In genomic region chr22:49010086-49010863, GRCh38 we compare ENCODE assay signal across 25 cellular contexts.
DNase-seq lines count a peak whose midpoint lies in the region; ATAC-seq and TF ChIP-seq lines count a peak whose summit lies in the region.
"Had no signal": no experiment of that assay in that cellular context is flagged by ENCODE, and none has a peak within 500 bp of the region (broad histone marks: within the 10 kb centered on the region; RNA-seq: fewer than 3 reads in every experiment).

No MANE protein-coding gene starts in this region.

- H3K27me3 ChIP-seq in ascending aorta: no peaks in the 10 kb centered on the region
- no peaks in the 10 kb centered on the region for H3K27me3 ChIP-seq in tibial artery

- H3K9me3 ChIP-seq in ascending aorta (no peaks in the 10 kb centered on the region), tibial artery (no peaks in the 10 kb centered on the region)

- no peak for ATAC-seq in Right ventricle myocardium inferior
- ATAC-seq in Right ventricle myocardium superior (ENCODE audit: poor library complexity): no peak
- ATAC-seq in GM18909 (IDR thresholded peaks at IDR 0.05; ENCODE audit: poor library complexity, unreplicated experiment): no peak
- ATAC-seq: activated T-cell treated with anti-CD3 and anti-CD28 coated beads, Interleukin-2, amount 50 U/mL, for 4 hours; GM12878 had no signal

- intact Hi-C loops in Right ventricle myocardium inferior (cut with DNase I) (no loop called here), Right ventricle myocardium superior (cut with DNase I) (no loop called here), ascending aorta (cut with DNase I) (loop anchor here (5.0 kb wide), 1 partner anchor 433 kb away; no protein-coding TSS in a partner anchor), tibial artery (cut with DNase I; ENCODE audit: low total_unique reads) (no loop called here)

- no peaks in the 10 kb centered on the region for H3K9me3 Mint-ChIP-seq in nephron progenitor cell
- H3K9me3 Mint-ChIP-seq: activated B cell treated with CpG ODN at 0.5 μM for 24 hours; activated CD4-positive, alpha-beta memory T cell treated with anti-CD3 and anti-CD28 coated beads for 36 hours; activated naive CD4-positive, alpha-beta T cell treated with anti-CD3 and anti-CD28 coated beads, Interleukin-2, amount 50 U/mL, for 24 hours; activated T-cell treated with anti-CD3 and anti-CD28 coated beads, Interleukin-2, amount 50 U/mL, for 4 hours had no signal

- H3K4me1 Mint-ChIP-seq in nephron progenitor cell: peaks cover 10% of the 10 kb centered on the region
- H3K4me1 Mint-ChIP-seq: activated B cell treated with CpG ODN at 0.5 μM for 24 hours; activated naive CD4-positive, alpha-beta T cell treated with anti-CD3 and anti-CD28 coated beads, Interleukin-2, amount 50 U/mL, for 24 hours had no signal

- H3K36me3 Mint-ChIP-seq in nephron progenitor cell (ENCODE audit: low read depth): no peaks in the 10 kb centered on the region
- H3K36me3 Mint-ChIP-seq: activated CD4-positive, alpha-beta memory T cell treated with anti-CD3 and anti-CD28 coated beads for 36 hours; activated naive CD4-positive, alpha-beta T cell treated with anti-CD3 and anti-CD28 coated beads, Interleukin-2, amount 50 U/mL, for 24 hours had no signal

- H3K27ac ChIP-seq in ascending aorta (peak overlapping the region; percentile 84 to 86), tibial artery (peak overlapping the region; percentile 70 to 71)
- H3K27ac ChIP-seq: C4-2B, HL-60 had no signal

- H3K4me3 ChIP-seq in ascending aorta (no peak overlapping the region), tibial artery (no peak overlapping the region)
- H3K4me3 ChIP-seq: GM12878 had no signal

- peaks cover 5% of the 10 kb centered on the region for H3K27me3 Mint-ChIP-seq in nephron progenitor cell (ENCODE audit: low read depth, poor library complexity)
- H3K27me3 Mint-ChIP-seq: activated B cell treated with CpG ODN at 0.5 μM for 24 hours; activated naive CD4-positive, alpha-beta T cell treated with anti-CD3 and anti-CD28 coated beads, Interleukin-2, amount 50 U/mL, for 24 hours had no signal

- no peak for TF ChIP-seq CTCF in ascending aorta (IDR thresholded peaks at IDR 0.05)
- no peak for TF ChIP-seq CTCF in nephron progenitor cell (IDR thresholded peaks at IDR 0.05)
- TF ChIP-seq CTCF in tibial artery (IDR thresholded peaks at IDR 0.05): no peak

- DNase-seq in Right ventricle myocardium inferior (ENCODE audit: missing footprints): peak; percentile 33
- DNase-seq in Right ventricle myocardium superior: no peak
- no peak for DNase-seq in ascending aorta (ENCODE audit: low spot score in 2 of 2)
- DNase-seq in nephron progenitor cell: no peak
- peak in 1 of 2 donors; percentile 13 for DNase-seq in tibial artery
- DNase-seq in DMS 273 (lab: John Stamatoyannopoulos, UW; ENCODE audit: unreplicated experiment): no peak
- DNase-seq in LoVo (ENCODE audit: low spot score): no peak
- DNase-seq: activated B cell treated with CpG ODN at 0.5 μM for 24 hours; activated CD4-positive, alpha-beta memory T cell treated with anti-CD3 and anti-CD28 coated beads for 36 hours; activated T-cell treated with anti-CD3 and anti-CD28 coated beads, Interleukin-2, amount 50 U/mL, for 4 hours; central memory CD4-positive, alpha-beta T cell; Kasumi-1; NCI-H1048; NCI-H2029; NCI-H226; NCI-H82; nucleus accumbens; stimulated activated CD4-positive, alpha-beta T cell treated with anti-CD3 and anti-CD28 coated beads, Interleukin-12 subunit alpha, Interleukin-12 subunit beta, amount 100 ng/mL, for 4 hours; stimulated activated CD4-positive, alpha-beta T cell treated with anti-CD3 and anti-CD28 coated beads, Interleukin-4, amount 100 ng/mL, for 24 hours; stimulated activated naive CD4-positive, alpha-beta T cell had no signal

- H3K4me3 Mint-ChIP-seq in nephron progenitor cell: no peak overlapping the region
- H3K4me3 Mint-ChIP-seq: activated B cell treated with CpG ODN at 0.5 μM for 24 hours; activated CD4-positive, alpha-beta memory T cell treated with anti-CD3 and anti-CD28 coated beads for 36 hours; activated naive CD4-positive, alpha-beta T cell treated with anti-CD3 and anti-CD28 coated beads, Interleukin-2, amount 50 U/mL, for 24 hours; activated T-cell treated with anti-CD3 and anti-CD28 coated beads, Interleukin-2, amount 50 U/mL, for 4 hours had no signal

- peak overlapping the region; percentile 6 for H3K27ac Mint-ChIP-seq in nephron progenitor cell
- H3K27ac Mint-ChIP-seq: activated B cell treated with CpG ODN at 0.5 μM for 24 hours; activated CD4-positive, alpha-beta memory T cell treated with anti-CD3 and anti-CD28 coated beads for 36 hours; activated naive CD4-positive, alpha-beta T cell treated with anti-CD3 and anti-CD28 coated beads, Interleukin-2, amount 50 U/mL, for 24 hours had no signal

- no peaks in the 10 kb centered on the region for H3K36me3 ChIP-seq in ascending aorta
- no peaks in the 10 kb centered on the region for H3K36me3 ChIP-seq in tibial artery

- H3K4me1 ChIP-seq in ascending aorta (peaks cover 18 to 47% of the 10 kb centered on the region in 2 donors), tibial artery (peaks cover 0 to 61% (median 47%) of the 10 kb centered on the region in 4 donors)
